1 cellular context compared by ENCODE assay signal in genomic region chr4:159175989-159176375, GRCh38.
TF ChIP-seq lines count a peak whose summit lies in the region.

No MANE protein-coding gene starts in this region.

TF ChIP-seq in HCT116, 20 proteins besides CTCF, POLR2A, EP300 and RAD21 (continued from another document):
- TF ChIP-seq REST (IDR thresholded peaks at IDR 0.05; ENCODE audit: low read depth) (no peak), ZNF274 (IDR thresholded peaks at IDR 0.05; ENCODE audit: low read depth, low read length) (no peak), MAX (IDR thresholded peaks at IDR 0.05) (no peak), CBX3 (IDR thresholded peaks at IDR 0.05; ENCODE audit: low read depth) (no peak), CEBPB (IDR thresholded peaks at IDR 0.05; ENCODE audit: low read depth) (no peak), FOSL1 (IDR thresholded peaks at IDR 0.05; ENCODE audit: low read depth) (no peak), ELF1 (IDR thresholded peaks at IDR 0.05; ENCODE audit: borderline replicate concordance, low read depth) (no peak), JUND (IDR thresholded peaks at IDR 0.05) (no peak), EZH2phosphoT487 (IDR thresholded peaks at IDR 0.05; ENCODE audit: borderline replicate concordance) (no peak), SP1 (IDR thresholded peaks at IDR 0.05; ENCODE audit: low read depth) (no peak), ZBTB33 (IDR thresholded peaks at IDR 0.05; ENCODE audit: extremely low read depth, insufficient replicate concordance, low read length) (no peak), SRF (IDR thresholded peaks at IDR 0.05; ENCODE audit: low read depth) (no peak), POLR2AphosphoS5 (IDR thresholded peaks at IDR 0.05; ENCODE audit: low read depth, low read length) (no peak), ATF3 (IDR thresholded peaks at IDR 0.05) (no peak)
